28 cellular contexts compared by ENCODE assay signal in the genomic region with DNA sequence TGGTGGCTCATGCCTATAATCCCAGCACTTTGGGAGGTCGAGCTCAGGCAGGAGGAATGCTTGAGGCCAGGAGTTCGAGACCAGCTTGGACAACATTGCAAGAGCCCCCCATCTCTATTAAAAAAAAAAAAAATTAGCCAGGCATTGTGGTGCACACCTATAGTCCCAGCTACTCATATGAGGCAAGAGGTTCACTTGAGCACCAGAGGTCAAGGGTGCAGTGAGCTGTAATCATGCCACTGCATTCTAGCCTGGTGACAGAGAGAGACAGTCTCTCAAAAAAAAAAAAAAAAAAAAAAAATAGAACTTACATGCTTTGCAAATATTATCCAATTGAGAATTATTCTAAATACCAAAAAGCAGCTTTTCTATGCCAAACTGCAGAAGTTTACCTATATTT.
"Had no signal": no experiment of that assay in that cellular context is flagged by ENCODE, and none has a peak within 500 bp of the region (broad histone marks: within the 10 kb centered on the region; RNA-seq: fewer than 3 reads in every experiment).

No MANE protein-coding gene starts in this region.

- H3K4me3 Mint-ChIP-seq: dendritic cell treated with granulocyte-macrophage colony-stimulating factor and Interleukin-4, amounts not matched to agents 40 ng/mL and 50 ng/mL, for 4 days; effector memory CD8-positive, alpha-beta T cell; endodermal cell had no signal

- H3K4me3 ChIP-seq: colonic mucosa, coronary artery, dorsolateral prefrontal cortex, esophagus muscularis mucosa, esophagus squamous epithelium, gastrocnemius medialis, gastroesophageal sphincter, heart left ventricle had no signal

- H3K4me1 Mint-ChIP-seq: endodermal cell had no signal

- H3K27me3 ChIP-seq: colonic mucosa, dorsolateral prefrontal cortex, esophagus muscularis mucosa, esophagus squamous epithelium, foreskin keratinocyte, gastrocnemius medialis, gastroesophageal sphincter, heart left ventricle had no signal

- H3K9me3 ChIP-seq: colonic mucosa, esophagus muscularis mucosa, esophagus squamous epithelium, gastrocnemius medialis, gastroesophageal sphincter, heart left ventricle had no signal

- H3K4me1 ChIP-seq: colonic mucosa, esophagus squamous epithelium, foreskin keratinocyte, gastrocnemius medialis, gastroesophageal sphincter had no signal

- H3K27ac Mint-ChIP-seq: dendritic cell treated with granulocyte-macrophage colony-stimulating factor and Interleukin-4, amounts not matched to agents 40 ng/mL and 50 ng/mL, for 4 days; endodermal cell had no signal

- H3K9me3 Mint-ChIP-seq: dendritic cell treated with granulocyte-macrophage colony-stimulating factor and Interleukin-4, amounts not matched to agents 40 ng/mL and 50 ng/mL, for 4 days; effector memory CD8-positive, alpha-beta T cell; endodermal cell had no signal

- H3K27ac ChIP-seq: colonic mucosa, coronary artery, dorsolateral prefrontal cortex, epithelial cell of prostate, esophagus muscularis mucosa, esophagus squamous epithelium, foreskin keratinocyte, gastrocnemius medialis, gastroesophageal sphincter, heart left ventricle had no signal

- ATAC-seq: effector memory CD8-positive, alpha-beta T cell; esophagus mucosa; foreskin keratinocyte; gastrocnemius medialis; gastroesophageal sphincter; heart left ventricle had no signal

- DNase-seq: colonic mucosa; cortex of kidney; dermis blood vessel endothelial cell; dorsolateral prefrontal cortex; effector CD4-positive, alpha-beta T cell; effector CD8-positive, alpha-beta T cell; effector memory CD4-positive, alpha-beta T cell; effector memory CD8-positive, alpha-beta T cell; endodermal cell; erythroblast; esophagus squamous epithelium; foreskin fibroblast; foreskin keratinocyte; foreskin melanocyte; gastrocnemius medialis; glutamatergic neuron; head of caudate nucleus; heart left ventricle had no signal

- FAIRE-seq: colon, endometrium, endothelial cell of umbilical vein, frontal cortex had no signal

- H3K27me3 Mint-ChIP-seq: dendritic cell treated with granulocyte-macrophage colony-stimulating factor and Interleukin-4, amounts not matched to agents 40 ng/mL and 50 ng/mL, for 4 days; effector memory CD8-positive, alpha-beta T cell had no signal
